In genomic region chr20:4083103-4083864, GRCh38 we compare ENCODE assay signal across 9 cellular contexts.
DNase-seq lines count a peak whose midpoint lies in the region; ATAC-seq, FAIRE-seq and TF ChIP-seq lines count a peak whose summit lies in the region.
"Had no signal": no experiment of that assay in that cellular context is flagged by ENCODE, and none has a peak within 500 bp of the region (broad histone marks: within the 10 kb centered on the region; RNA-seq: fewer than 3 reads in every experiment).

No MANE protein-coding gene starts in this region.

- H2BK5ac ChIP-seq in H9 (ENCODE audit: insufficient read length, low read length), result no peak overlapping the region

- DNase-seq in H9 (no peak), SK-N-SH (no peak), fibroblast of gingiva (ENCODE audit: low read depth) (peak; percentile 25), sciatic nerve (ENCODE audit: low spot score) (no peak), germinal center (ENCODE audit: low spot score) (no peak), NCI-H187 (lab: John Stamatoyannopoulos, UW) (no peak), GM19239 (ENCODE audit: insufficient read length, low spot score) (no peak)
- no peak for DNase-seq in activated naive CD4-positive, alpha-beta T cell treated with Interleukin-2 at 50 U/mL for 16 hours

- no peaks in the 10 kb centered on the region for H3K9me2 ChIP-seq in SK-N-SH

- intact Hi-C loops in sciatic nerve (cut with DNase I), result no loop called here

- H3K14ac ChIP-seq in H9 (ENCODE audit: insufficient read depth, low read length), result no peak overlapping the region

- WGBS in H9 (ENCODE audit: extremely low coverage, insufficient read length, low lambda C conversion rate), result no CpG with 5 or more reads among the region's 10 CpGs
- WGBS in SK-N-SH (ENCODE audit: low lambda C conversion rate), result 41% methylated on average over 8 of the region's 10 CpGs

- H3K4me3 ChIP-seq in SK-N-SH (ENCODE audit: low read depth in 2 of 2, low read length in 1 of 2), result no peak overlapping the region

- H2BK20ac ChIP-seq in H9 (ENCODE audit: low read depth, low read length, poor library complexity, severe bottlenecking), result no peak overlapping the region

- H3K36me3 ChIP-seq in SK-N-SH (replicated peaks in 1 of 2; ENCODE audit: control insufficient read depth in 1 of 2, insufficient read depth in 2 of 2, low read length in 1 of 2), result no peaks in the 10 kb centered on the region

- no peaks in the 10 kb centered on the region for H3K79me1 ChIP-seq in H9 (ENCODE audit: insufficient read depth, low read depth, low read length, poor library complexity, severe bottlenecking)

- H3K27ac ChIP-seq in H9 (ENCODE audit: insufficient read length, low read depth, low read length), result no peak overlapping the region
- H3K27ac ChIP-seq in SK-N-SH (ENCODE audit: low read depth in 2 of 2, low read length in 1 of 2), result peak overlapping the region; percentile 76 to 98

- H3K18ac ChIP-seq in H9 (ENCODE audit: insufficient read length, low read depth, low read length), result no peak overlapping the region

- TF ChIP-seq EP300 in SK-N-SH (IDR thresholded peaks at IDR 0.05; ENCODE audit: borderline replicate concordance in 1 of 2, low read depth in 1 of 2, low read length in 1 of 2), result no peak

- no peak overlapping the region for H2BK12ac ChIP-seq in H9 (ENCODE audit: insufficient read length, low read depth, low read length)

- ATAC-seq in sciatic nerve, result peak; percentile 31

- H2AFZ ChIP-seq in H9 (ENCODE audit: low read length) (no peak overlapping the region), SK-N-SH (ENCODE audit: low read depth) (no peak overlapping the region)

- no peak for TF ChIP-seq CTCF in H9 (conservative IDR thresholded peaks at IDR 0.05)
- no peak for TF ChIP-seq CTCF in SK-N-SH (IDR thresholded peaks at IDR 0.05)

- H4K8ac ChIP-seq in H9 (replicated peaks; ENCODE audit: insufficient read length, low read depth, low read length), result no peak overlapping the region

- H2AK5ac ChIP-seq in H9 (ENCODE audit: insufficient read length, low read length), result no peak overlapping the region

- TF ChIP-seq RAD21 in SK-N-SH (IDR thresholded peaks at IDR 0.05; ENCODE audit: low read length), result no peak

- H4K20me1 ChIP-seq in H9 (ENCODE audit: control insufficient read depth, insufficient read depth, insufficient read length) (no peaks in the 10 kb centered on the region), SK-N-SH (ENCODE audit: insufficient read depth) (no peaks in the 10 kb centered on the region)

- peaks cover 17% of the 10 kb centered on the region for H3F3A ChIP-seq in SK-N-SH (replicated peaks; ENCODE audit: insufficient read depth)

- no peaks in the 10 kb centered on the region for H3K23me2 ChIP-seq in H9 (ENCODE audit: insufficient read length, low read depth, low read length, poor library complexity, severe bottlenecking)

- no peak overlapping the region for H4K91ac ChIP-seq in H9 (ENCODE audit: insufficient read length, low read depth, low read length)

- no peak overlapping the region for H3K23ac ChIP-seq in H9 (ENCODE audit: insufficient read length, low read depth, low read length)

- H3K27me3 ChIP-seq in H9 (ENCODE audit: insufficient read depth, low read length), result peaks cover 4% of the 10 kb centered on the region; the same call in 1 of the 2 replicates
- H3K27me3 ChIP-seq in SK-N-SH (ENCODE audit: insufficient read depth), result no peaks in the 10 kb centered on the region

- FAIRE-seq in GM19239 (lab: Jason Lieb, UNC), result no peak
- FAIRE-seq: islet of Langerhans had no signal

- H3K56ac ChIP-seq in H9 (ENCODE audit: insufficient read length, low read depth, low read length), result no peak overlapping the region

- peak overlapping the region; percentile 35 for H3K4me2 ChIP-seq in H9 (ENCODE audit: insufficient read depth, insufficient read length, low read length)
- peak overlapping the region; percentile 62; the same call in 1 of the 2 replicates for H3K4me2 ChIP-seq in SK-N-SH

- peaks cover 0 to 5% of the 10 kb centered on the region in 2 experiments; a peak in 2 of 5 replicates for H3K9me3 Mint-ChIP-seq in H9

- H3K4me1 ChIP-seq in H9 (ENCODE audit: insufficient read depth, low read length) (no peaks in the 10 kb centered on the region), SK-N-SH (ENCODE audit: control insufficient read depth in 1 of 2, insufficient read depth in 2 of 2, low read depth in 1 of 2, low read length in 1 of 2) (peaks cover 13 to 18% of the 10 kb centered on the region in 2 experiments; a peak in 3 of 4 replicates)

- no peak overlapping the region for H2BK15ac ChIP-seq in H9 (ENCODE audit: low read depth, low read length)

- no peak overlapping the region for H3K27ac Mint-ChIP-seq in H9

- POLR2A ChIA-PET in SK-N-SH (lab: Yijun Ruan, JAX), result no interaction called here

- peaks cover 0 to 5% (median 0%) of the 10 kb centered on the region in 3 experiments; a peak in 2 of 7 replicates for H3K36me3 Mint-ChIP-seq in H9 (ENCODE audit: insufficient read depth in 1 of 3, low read depth in 3 of 3)

- H3T11ph ChIP-seq in H9 (ENCODE audit: low read length), result no peak overlapping the region

- H3K4me1 Mint-ChIP-seq in H9, result peaks cover 24 to 27% of the 10 kb centered on the region in 2 experiments

- CTCF ChIA-PET in SK-N-SH (lab: Yijun Ruan, JAX), result interaction anchor here (0.8 to 9.5 kb wide), 5 partner anchors 13 to 302 kb away, joined by 3 to 82 read pairs (median 4); partner anchors contain the start of genes RNF24 and SPEF1

- no peaks in the 10 kb centered on the region for H3K9me3 ChIP-seq in H9 (ENCODE audit: control insufficient read depth, low read depth, low read length)
- H3K9me3 ChIP-seq in SK-N-SH, result no peaks in the 10 kb centered on the region

- H4K5ac ChIP-seq in H9 (ENCODE audit: insufficient read length, low read depth, low read length), result no peak overlapping the region

- H3K79me2 ChIP-seq in H9 (ENCODE audit: insufficient read depth, low read length) (no peaks in the 10 kb centered on the region), SK-N-SH (ENCODE audit: insufficient read depth) (no peaks in the 10 kb centered on the region)

- no peak overlapping the region for H3K4me3 Mint-ChIP-seq in H9

- no peak overlapping the region for H3K4ac ChIP-seq in H9 (ENCODE audit: low read depth, low read length)

- peaks cover 29% of the 10 kb centered on the region for H3K27me3 Mint-ChIP-seq in H9 (ENCODE audit: low read depth)

- H2BK120ac ChIP-seq in H9 (ENCODE audit: low read depth, low read length, poor library complexity, severe bottlenecking), result no peak overlapping the region

- H3K9ac ChIP-seq in H9 (ENCODE audit: extremely low read depth, insufficient read length, low read length) (no peak overlapping the region), SK-N-SH (peak overlapping the region; percentile 54; the same call in 1 of the 2 replicates)

TF ChIP-seq in SK-N-SH, 30 proteins besides CTCF, POLR2A, EP300 and RAD21:
- TF ChIP-seq USF2 (IDR thresholded peaks at IDR 0.05; ENCODE audit: borderline replicate concordance, low read depth, low read length), result no peak
- TF ChIP-seq FOXM1 (IDR thresholded peaks at IDR 0.05; ENCODE audit: low read depth), result no peak
- peak; percentile 35; the same call in 1 of the 2 replicates for TF ChIP-seq MAX (IDR thresholded peaks at IDR 0.05; ENCODE audit: low read depth)
- no peak for TF ChIP-seq FOXJ3 (CRISPR knock-in tag; IDR thresholded peaks at IDR 0.05)
- no peak for TF ChIP-seq PBX3 (IDR thresholded peaks at IDR 0.05)
- TF ChIP-seq REST (IDR thresholded peaks at IDR 0.05; ENCODE audit: low read depth, low read length), result no peak
